In genomic region chr11:119121008-119121810, GRCh38 we compare ENCODE assay signal across 8 cellular contexts. TPM values are rescaled to one million over a fixed set of nuclear protein-coding genes. Genes with fewer than 3 reads are reported as not detected.
A peak's percentile ranks its signal among the peaks of the same experiment; 100 is the strongest.
DNase-seq lines count a peak whose midpoint lies in the region; ATAC-seq and TF ChIP-seq lines count a peak whose summit lies in the region.

Gene HINFP, plus strand, starts transcription at chr11:119121580. Its CDS starts 5,365 bp downstream, at chr11:119126945.

- peak within 1 kb of the TSS; percentile 88 to 96 for H3K27ac Mint-ChIP-seq in activated naive CD4-positive, alpha-beta T cell treated with anti-CD3 and anti-CD28 coated beads, Interleukin-2, amount 50 U/mL, for 72 hours

- H3K36me3 Mint-ChIP-seq in activated naive CD4-positive, alpha-beta T cell treated with anti-CD3 and anti-CD28 coated beads, Interleukin-2, amount 50 U/mL, for 72 hours, result peaks cover 18 to 25% of the 10 kb centered on the region in 2 donors

- DNase-seq in NCI-H1092 treated with DMSO at 0.1 percent for 48 hours (lab: John Stamatoyannopoulos, UW) (peak; percentile 100), SKM-1 (lab: John Stamatoyannopoulos, UW; ENCODE audit: unreplicated experiment) (peak; percentile 98), globus pallidus (ENCODE audit: low spot score) (peak; percentile 99), nucleus accumbens (lab: John Stamatoyannopoulos, UW) (peak; percentile 93 to 100 (median 99)), suprapubic skin (ENCODE audit: low spot score in 2 of 2) (peak; percentile 100)
- peak; percentile 98 to 99 for DNase-seq in activated naive CD4-positive, alpha-beta T cell treated with anti-CD3 and anti-CD28 coated beads, Interleukin-2, amount 50 U/mL, for 72 hours (ENCODE audit: low spot score in 2 of 2)

- TF ChIP-seq CTCF in suprapubic skin (IDR thresholded peaks at IDR 0.05), result no peak

- H3K4me1 ChIP-seq in suprapubic skin, result peaks cover 33% of the 10 kb centered on the region

- H3K27ac ChIP-seq in suprapubic skin, result peak within 1 kb of the TSS; percentile 85

- peaks cover 14% of the 10 kb centered on the region for H3K36me3 ChIP-seq in suprapubic skin

- H3K9me3 Mint-ChIP-seq in activated naive CD4-positive, alpha-beta T cell treated with anti-CD3 and anti-CD28 coated beads, Interleukin-2, amount 50 U/mL, for 72 hours, result no peaks in the 10 kb centered on the region

- no peaks in the 10 kb centered on the region for H3K9me3 ChIP-seq in suprapubic skin

- TF ChIP-seq POLR2A in suprapubic skin (IDR thresholded peaks at IDR 0.05), result peak; percentile 40 to 67

- no peak for TF ChIP-seq EP300 in suprapubic skin (IDR thresholded peaks at IDR 0.05)

- peak; percentile 95 for ATAC-seq in HG02610 (IDR thresholded peaks at IDR 0.05; ENCODE audit: unreplicated experiment)
- peak; percentile 98 to 99 for ATAC-seq in activated naive CD4-positive, alpha-beta T cell treated with anti-CD3 and anti-CD28 coated beads, Interleukin-2, amount 50 U/mL, for 72 hours

- H3K4me3 ChIP-seq in GM08714 (ENCODE audit: low read length) (peak within 1 kb of the TSS; percentile 90), suprapubic skin (peak within 1 kb of the TSS; percentile 63)

- no peaks in the 10 kb centered on the region for H3K27me3 ChIP-seq in suprapubic skin

- under 1% methylated on average over 26 of the region's 54 CpGs for WGBS in suprapubic skin

RNA-seq across cellular contexts. Expression of gene HINFP, which starts in this region (rescaled TPM):
- total RNA-seq in activated naive CD4-positive, alpha-beta T cell treated with anti-CD3 and anti-CD28 coated beads, Interleukin-2, amount 50 U/mL, for 72 hours, result 10 to 100 TPM; 38.0 to 53.3 TPM
- total RNA-seq in suprapubic skin, result 10 to 100 TPM; 16.1 to 45.1 (median 26.7) TPM

Comparison
In these comparisons a context has a peak if more than half of its experiments do, and no peak if none do; other contexts are left out.
1. Peak in every context shown above with its lines: DNase-seq, ATAC-seq, H3K4me3 ChIP-seq and H3K27ac ChIP-seq.